Comparison of ENCODE assay signal across 21 cellular contexts in the genomic region with DNA sequence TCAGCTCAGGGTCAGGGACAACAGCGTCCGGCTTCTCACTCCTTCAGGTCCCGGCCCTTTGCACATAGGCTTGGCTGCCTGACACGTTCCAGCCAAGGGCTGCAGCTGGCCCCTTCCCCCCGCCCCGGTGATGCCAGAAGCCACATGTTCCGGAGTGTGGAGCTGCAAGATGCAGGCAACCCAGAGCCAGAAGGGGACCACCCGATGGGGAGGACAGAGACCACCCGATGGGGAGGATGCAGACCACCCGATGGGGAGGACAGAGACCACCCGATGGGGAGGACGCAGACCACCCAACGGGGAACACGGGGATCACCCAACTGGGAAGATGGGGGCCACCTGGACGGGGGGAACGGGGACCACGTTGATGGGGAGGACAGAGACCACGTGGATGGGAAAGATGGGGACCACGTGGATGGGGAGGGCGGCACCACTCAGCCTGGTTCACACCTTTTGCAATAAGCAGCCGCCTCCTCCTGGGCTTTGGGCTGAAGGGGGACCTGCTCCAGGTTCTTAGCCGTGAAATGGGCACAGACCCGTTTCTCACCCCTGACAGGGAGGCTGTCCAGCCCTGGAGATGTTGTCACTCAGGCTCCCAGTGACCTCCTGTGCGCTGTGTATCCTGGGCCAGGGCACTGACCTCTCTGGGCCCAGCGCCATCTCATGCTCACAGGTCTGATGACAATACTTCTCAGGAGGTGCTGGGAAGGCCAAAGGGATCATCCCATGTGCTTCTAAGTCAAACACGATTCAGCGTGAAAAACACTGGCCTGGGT. TPM values are rescaled to one million over a fixed set of nuclear protein-coding genes. Genes with fewer than 3 reads are reported as not detected.
DNase-seq lines count a peak whose midpoint lies in the region; ATAC-seq, FAIRE-seq and TF ChIP-seq lines count a peak whose summit lies in the region.
"Had no signal": no experiment of that assay in that cellular context is flagged by ENCODE, and none has a peak within 500 bp of the region (broad histone marks: within the 10 kb centered on the region; RNA-seq: fewer than 3 reads in every experiment).

No MANE protein-coding gene starts in this region.

- no peak overlapping the region for H2AFZ ChIP-seq in HepG2 (ENCODE audit: low read length)
- H2AFZ ChIP-seq: GM23338, PC-9 had no signal

- no peak overlapping the region for H3K4me3 ChIP-seq in Panc1 (ENCODE audit: low read depth in 2 of 2, low read length in 2 of 2)
- H3K4me3 ChIP-seq in HepG2 (replicated peaks in 1 of 3; ENCODE audit: insufficient read depth in 1 of 3, low read depth in 2 of 3, low read length in 3 of 3), result no peak overlapping the region
- H3K4me3 ChIP-seq in spleen, result no peak overlapping the region
- H3K4me3 ChIP-seq: BLaER1, GM23338, PC-9, SJSA1 had no signal

- H3K4me3 Mint-ChIP-seq in activated naive CD4-positive, alpha-beta T cell treated with anti-CD3 and anti-CD28 coated beads for 36 hours, result no peak overlapping the region
- H3K4me3 Mint-ChIP-seq: CD4-positive, alpha-beta memory T cell; GM23338 had no signal

- no peak overlapping the region for H3K27ac Mint-ChIP-seq in activated naive CD4-positive, alpha-beta T cell treated with anti-CD3 and anti-CD28 coated beads for 36 hours
- H3K27ac Mint-ChIP-seq: GM23338 had no signal

- no peak for FAIRE-seq in HepG2 (lab: Jason Lieb, UNC)
- FAIRE-seq: GM12891, GM18507 had no signal

- no peaks in the 10 kb centered on the region for H3K9me3 Mint-ChIP-seq in activated naive CD4-positive, alpha-beta T cell treated with anti-CD3 and anti-CD28 coated beads for 36 hours
- H3K9me3 Mint-ChIP-seq: GM23338 had no signal

- in situ Hi-C loops in Panc1 (cut with HindIII; ENCODE audit: low pct_unique_long_range_greater_than_20kb, low sequenced_read_pairs) (no loop called here), HepG2 (cut with HindIII; ENCODE audit: extremely low pct_ligation_motif_present, low pct_unique_long_range_greater_than_20kb) (no loop called here)

- H3K27me3 ChIP-seq in Panc1 (ENCODE audit: control insufficient read depth, insufficient read depth, low read length) (no peaks in the 10 kb centered on the region), HepG2 (ENCODE audit: control insufficient read depth in 1 of 2, insufficient read depth in 2 of 2, low read length in 2 of 2) (peaks cover 4 to 55% of the 10 kb centered on the region in 2 experiments; a peak in 4 of 5 replicates), spleen (replicated peaks in 1 of 7) (peaks cover 0 to 39% (median 0%) of the 10 kb centered on the region in 7 donors)
- H3K27me3 ChIP-seq: BLaER1, SJSA1 had no signal

- no peaks in the 10 kb centered on the region for H3K79me2 ChIP-seq in HepG2 (ENCODE audit: insufficient read depth, low read length)

- H3K27ac ChIP-seq in Panc1 (ENCODE audit: low read length) (no peak overlapping the region), HepG2 (ENCODE audit: extremely low read length, insufficient read depth, low read length) (no peak overlapping the region), spleen (no peak overlapping the region)
- H3K27ac ChIP-seq: BLaER1, PC-9, SJSA1 had no signal

- no peak overlapping the region for H3K9ac ChIP-seq in HepG2 (ENCODE audit: insufficient read depth, low read depth, low read length)
- H3K9ac ChIP-seq: BLaER1 had no signal

- TF ChIP-seq POLR2A in HepG2 (IDR thresholded peaks at IDR 0.05; ENCODE audit: insufficient read depth in 1 of 2, low read depth in 2 of 2, low read length in 2 of 2), result no peak
- no peak for TF ChIP-seq POLR2A in spleen (IDR thresholded peaks at IDR 0.05)

- ATAC-seq in Right ventricle myocardium inferior (peak; percentile 9), left cardiac atrium (no peak), Panc1 (peak; percentile 23; the same call in 1 of the 2 replicates), HepG2 (peak; percentile 16)
- ATAC-seq: GM23338 had no signal

- H3K9me3 ChIP-seq in Panc1 (ENCODE audit: control insufficient read depth, insufficient read depth, low read depth, low read length) (no peaks in the 10 kb centered on the region), HepG2 (ENCODE audit: low read length) (no peaks in the 10 kb centered on the region), spleen (no peaks in the 10 kb centered on the region)
- H3K9me3 ChIP-seq: BLaER1, SJSA1 had no signal

- 42% methylated on average over 14 of the region's 27 CpGs for WGBS in HepG2 (ENCODE audit: low lambda C conversion rate)
- 82 to 84% (median 84%) methylated on average over 20 to 27 of the region's 27 CpGs for WGBS in spleen, 5 donors

- CTCF ChIA-PET in Panc1 (lab: Charles Lee), result interaction anchor here (0.7 kb wide), 1 partner anchor 195 kb away, joined by 7 read pairs; no protein-coding TSS in a partner anchor
- CTCF ChIA-PET in HepG2 (lab: Yijun Ruan, JAX; ENCODE audit: low intra/inter-chr PET ratio, low total read pairs), result no interaction called here
- CTCF ChIA-PET in activated naive CD4-positive, alpha-beta T cell treated with anti-CD3 and anti-CD28 coated beads for 36 hours (lab: Charles Lee), result no interaction called here

- H3K4me2 ChIP-seq in HepG2 (ENCODE audit: low read depth, low read length), result no peak overlapping the region; the same call in 1 of the 2 replicates
- H3K4me2 ChIP-seq: GM23338, PC-9 had no signal

- DNase-seq in Right ventricle myocardium inferior (ENCODE audit: missing footprints), result no peak
- DNase-seq in left cardiac atrium, result no peak
- DNase-seq in Panc1 (ENCODE audit: low read depth, low spot score), result no peak
- DNase-seq in HepG2 (ENCODE audit: low spot score), result no peak
- DNase-seq in spleen, result peak; percentile 56
- DNase-seq in activated naive CD4-positive, alpha-beta T cell treated with anti-CD3 and anti-CD28 coated beads for 36 hours, result no peak
- no peak for DNase-seq in NCI-H2227 (lab: John Stamatoyannopoulos, UW; ENCODE audit: unreplicated experiment)
- DNase-seq: Calu3, HCEC 1CT, KBM-7, NCI-H1105, NCI-H2081 treated with DMSO at 0.1 percent for 48 hours, NCI-H226, NCI-H524, PC-9 had no signal

- H3K4me1 Mint-ChIP-seq in activated naive CD4-positive, alpha-beta T cell treated with anti-CD3 and anti-CD28 coated beads for 36 hours (ENCODE audit: low read depth), result no peaks in the 10 kb centered on the region
- H3K4me1 Mint-ChIP-seq: CD4-positive, alpha-beta memory T cell had no signal

- TF ChIP-seq RAD21 in HepG2 (CRISPR knock-in tag; IDR thresholded peaks at IDR 0.05), result no peak

- H3K36me3 Mint-ChIP-seq in activated naive CD4-positive, alpha-beta T cell treated with anti-CD3 and anti-CD28 coated beads for 36 hours (ENCODE audit: low read depth), result no peaks in the 10 kb centered on the region

- no peaks in the 10 kb centered on the region for H3K27me3 Mint-ChIP-seq in activated naive CD4-positive, alpha-beta T cell treated with anti-CD3 and anti-CD28 coated beads for 36 hours (ENCODE audit: low read depth)
- H3K27me3 Mint-ChIP-seq: CD4-positive, alpha-beta memory T cell had no signal

- BruUV-seq in Panc1 (replicated peaks; lab: Mats Ljungman, UMichigan), result no TSS peak
- BruUV-seq in HepG2 (replicated peaks; lab: Mats Ljungman, UMichigan), result no TSS peak

- H3K36me3 ChIP-seq in Panc1 (ENCODE audit: control insufficient read depth, insufficient read depth, low read length) (no peaks in the 10 kb centered on the region), HepG2 (replicated peaks in 1 of 2; ENCODE audit: control insufficient read depth in 1 of 2, insufficient read depth in 2 of 2, low read length in 2 of 2) (no peaks in the 10 kb centered on the region), spleen (no peaks in the 10 kb centered on the region)
- H3K36me3 ChIP-seq: BLaER1, SJSA1 had no signal

- TF ChIP-seq EP300 in HepG2 (IDR thresholded peaks at IDR 0.05; ENCODE audit: low read depth in 2 of 2, low read length in 2 of 2) (no peak), HepG2 (CRISPR knock-in tag; IDR thresholded peaks at IDR 0.05; ENCODE audit: borderline replicate concordance) (no peak)

- POLR2A ChIA-PET in Panc1 (lab: Charles Lee) (no interaction called here), HepG2 (lab: Yijun Ruan, JAX) (no interaction called here)

- TF ChIP-seq CTCF in Panc1 (IDR thresholded peaks at IDR 0.05), result no peak
- no peak for TF ChIP-seq CTCF in HepG2 (CRISPR knock-in tag; IDR thresholded peaks at IDR 0.05)
- no peak for TF ChIP-seq CTCF in spleen (IDR thresholded peaks at IDR 0.05 in 8 of 11, conservative IDR thresholded peaks at IDR 0.05 in 3 of 11)

- H4K20me1 ChIP-seq in HepG2 (ENCODE audit: insufficient read depth, low read length), result no peaks in the 10 kb centered on the region
- H4K20me1 ChIP-seq: BLaER1 had no signal

- intact Hi-C loops in Right ventricle myocardium inferior (cut with DNase I) (no loop called here), left cardiac atrium (cut with DNase I) (no loop called here), Panc1 (cut with micrococcal nuclease; ENCODE audit: unreplicated experiment) (no loop called here), HepG2 (cut with micrococcal nuclease; ENCODE audit: unreplicated experiment) (no loop called here), spleen (cut with DNase I; ENCODE audit: low total_unique reads) (no loop called here)
- intact Hi-C loops in activated naive CD4-positive, alpha-beta T cell treated with anti-CD3 and anti-CD28 coated beads for 36 hours (cut with micrococcal nuclease), result no loop called here

- H3K4me1 ChIP-seq in Panc1 (ENCODE audit: control insufficient read depth, insufficient read depth, low read length), result no peaks in the 10 kb centered on the region
- H3K4me1 ChIP-seq in HepG2 (ENCODE audit: insufficient read depth, low read length), result peaks cover 10% of the 10 kb centered on the region
- peaks cover 0 to 16% (median 0%) of the 10 kb centered on the region in 6 donors for H3K4me1 ChIP-seq in spleen

RNA-seq across cellular contexts. Expression of a gene that starts 34.6 kb away (rescaled TPM):
- total RNA-seq in Right ventricle myocardium inferior (0.32 TPM), left cardiac atrium (1 to 10 TPM in 1 of 2 donors, under 1 TPM in 1; 0.65 to 1.4 TPM), Panc1 (2021; ENCODE audit: unreplicated experiment) (2.6 TPM), HepG2 (2016; rRNA removed; fragmentation: Illumina TruSeq; extraction: Trizol) (not detected in 2 replicates), spleen (1 to 10 TPM in 5 of 7 donors, under 1 TPM in 2; 0.83 to 4.2 (median 2.6) TPM)
- 1.5 TPM for polyA plus RNA-seq in Panc1 (2012; ENCODE audit: insufficient read length)
- total RNA-seq in HepG2 (2016; cell fraction: cytosol; rRNA removed; fragmentation: Illumina TruSeq; extraction: Trizol; ENCODE audit: low read depth), result not detected in 2 replicates
- not detected in 2 replicates for total RNA-seq in HepG2 (2016; cell fraction: insoluble cytoplasmic fraction; rRNA removed; fragmentation: Illumina TruSeq; extraction: Trizol)
- not detected in 2 replicates for total RNA-seq in HepG2 (2016; cell fraction: membrane; rRNA removed; fragmentation: Illumina TruSeq; extraction: Trizol)
- not detected in 2 replicates for total RNA-seq in HepG2 (2016; cell fraction: nucleus; rRNA removed; fragmentation: Illumina TruSeq; extraction: Trizol)
- polyA plus RNA-seq in HepG2 (2011; rRNA removed) (0.01 TPM in 1 of 2 replicates, not detected in the other), spleen (under 1 TPM; 0.09 to 0.70 (median 0.13) TPM)
- not detected in 2 replicates for polyA plus RNA-seq in HepG2 (2011; cell fraction: cytosol; rRNA removed)
- polyA plus RNA-seq in HepG2 (2011; cell fraction: nucleus; rRNA removed), result 0.03 TPM in 1 of 2 replicates, not detected in the other
- polyA plus RNA-seq in HepG2 (2012), result not detected in 2 replicates
- polyA plus RNA-seq in HepG2 (2016; cell fraction: cytosol; fragmentation: Illumina TruSeq; extraction: Trizol; ENCODE audit: low read depth), result not detected in 2 replicates
- not detected in 2 replicates for polyA plus RNA-seq in HepG2 (2016; cell fraction: insoluble cytoplasmic fraction; fragmentation: Illumina TruSeq; extraction: Trizol; ENCODE audit: low read depth)
- polyA plus RNA-seq in HepG2 (2016; cell fraction: membrane; fragmentation: Illumina TruSeq; extraction: Trizol; ENCODE audit: low read depth), result not detected in 2 replicates
- polyA plus RNA-seq in HepG2 (2016; cell fraction: nucleus; fragmentation: Illumina TruSeq; extraction: Trizol; ENCODE audit: insufficient read depth, low read depth), result not detected in 2 replicates
- 1.9 TPM in 1 of 2 replicates, not detected in the other for polyA minus RNA-seq in HepG2 (2011; rRNA and poly(A)+ RNA removed; ENCODE audit: low replicate concordance)
- not detected in 2 replicates for polyA minus RNA-seq in HepG2 (2011; cell fraction: cytosol; rRNA and poly(A)+ RNA removed)
- polyA minus RNA-seq in HepG2 (2011; cell fraction: nucleus; rRNA and poly(A)+ RNA removed), result 0.13 TPM in 1 of 2 replicates, not detected in the other
- 1 to 10 TPM; 1.7 to 1.8 TPM for total RNA-seq in activated naive CD4-positive, alpha-beta T cell treated with anti-CD3 and anti-CD28 coated beads for 36 hours
- total RNA-seq: SJSA1 had no signal

Comparison
In these comparisons a context has a peak if more than half of its experiments do, and no peak if none do; other contexts are left out.
1. ATAC-seq: peak in Right ventricle myocardium inferior (single experiment), Panc1 (single experiment) and HepG2 (single experiment); none in left cardiac atrium (0 of 2).